ENCODE assay signal across 8 cellular contexts in the genomic region with DNA sequence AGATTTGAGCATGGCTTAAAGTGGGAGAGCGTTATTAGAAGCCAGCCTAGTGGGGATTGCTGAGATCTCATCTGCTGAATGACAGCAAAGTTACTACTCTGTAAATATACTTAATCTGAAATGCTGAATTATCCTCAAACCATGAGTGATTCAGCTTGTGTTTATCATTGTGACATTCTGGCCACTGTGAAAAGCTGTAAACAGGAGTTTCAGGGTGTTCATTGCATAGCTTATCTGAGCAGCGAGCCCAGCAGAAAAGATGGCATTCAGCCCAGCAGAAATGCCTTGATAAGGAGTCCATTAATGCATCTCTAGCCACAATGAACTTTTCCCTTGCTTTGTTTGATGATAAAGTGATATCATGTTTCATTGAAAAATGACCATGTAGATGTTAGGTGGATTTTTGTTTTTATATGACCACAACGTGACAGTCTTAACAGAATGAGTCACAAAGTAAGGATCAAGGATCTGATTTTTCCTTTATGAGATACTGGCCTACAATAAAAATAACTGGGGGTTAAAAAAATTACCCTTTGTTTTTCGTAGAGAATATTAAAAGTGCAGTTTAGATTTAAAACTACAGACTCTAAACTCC. TPM values are rescaled to one million over a fixed set of nuclear protein-coding genes. Genes with fewer than 3 reads are reported as not detected.
DNase-seq lines count a peak whose midpoint lies in the region; ATAC-seq and TF ChIP-seq lines count a peak whose summit lies in the region.

No MANE protein-coding gene starts in this region.

- peak overlapping the region; percentile 88 for H3K27ac ChIP-seq in PC-9

- peaks cover 5% of the 10 kb centered on the region for H3K36me3 Mint-ChIP-seq in osteocyte (ENCODE audit: unreplicated experiment)
- peaks cover 11% of the 10 kb centered on the region for H3K36me3 Mint-ChIP-seq in activated CD8-positive, alpha-beta T cell treated with anti-CD3 and anti-CD28 coated beads for 36 hours (ENCODE audit: low read depth)

- H3K4me1 Mint-ChIP-seq in osteocyte (ENCODE audit: unreplicated experiment) = peaks cover 84% of the 10 kb centered on the region
- peaks cover 80% of the 10 kb centered on the region for H3K4me1 Mint-ChIP-seq in activated CD8-positive, alpha-beta T cell treated with anti-CD3 and anti-CD28 coated beads for 36 hours (ENCODE audit: low read depth)

- intact Hi-C loops in PC-9 (cut with micrococcal nuclease; ENCODE audit: unreplicated experiment) (loop anchor here (1.0 to 2.0 kb wide), 6 partner anchors 8 to 484 kb away; a partner anchor contains a TSS), head of caudate nucleus (cut with DNase I) (no loop called here)
- intact Hi-C loops in activated CD8-positive, alpha-beta T cell treated with anti-CD3 and anti-CD28 coated beads for 36 hours (cut with micrococcal nuclease) = no loop called here

- no peaks in the 10 kb centered on the region for H3K9me3 Mint-ChIP-seq in osteocyte (ENCODE audit: unreplicated experiment)
- no peaks in the 10 kb centered on the region for H3K9me3 Mint-ChIP-seq in activated CD8-positive, alpha-beta T cell treated with anti-CD3 and anti-CD28 coated beads for 36 hours

- H3K9me3 ChIP-seq in PC-9 (ENCODE audit: insufficient read depth, low read depth) = peaks cover 3% of the 10 kb centered on the region

- peaks cover 32% of the 10 kb centered on the region for H3K36me3 ChIP-seq in PC-9 (ENCODE audit: low read depth)

- no peak overlapping the region for H3K4me3 Mint-ChIP-seq in osteocyte (ENCODE audit: unreplicated experiment)
- no peak overlapping the region for H3K4me3 Mint-ChIP-seq in activated CD8-positive, alpha-beta T cell treated with anti-CD3 and anti-CD28 coated beads for 36 hours

- H3K27me3 Mint-ChIP-seq in osteocyte (ENCODE audit: unreplicated experiment) = no peaks in the 10 kb centered on the region
- H3K27me3 Mint-ChIP-seq in activated CD8-positive, alpha-beta T cell treated with anti-CD3 and anti-CD28 coated beads for 36 hours = no peaks in the 10 kb centered on the region

- TF ChIP-seq CTCF in PC-9 (conservative IDR thresholded peaks at IDR 0.05) (no peak), osteocyte (IDR thresholded peaks at IDR 0.05) (no peak)
- no peak for TF ChIP-seq CTCF in activated CD8-positive, alpha-beta T cell treated with anti-CD3 and anti-CD28 coated beads for 36 hours (IDR thresholded peaks at IDR 0.05)

- CTCF ChIA-PET in PC-9 (lab: Charles Lee) = interaction anchor here (0.6 to 1.4 kb wide), 4 partner anchors 9 to 371 kb away, joined by 4 to 6 read pairs (median 5); no protein-coding TSS in a partner anchor
- CTCF ChIA-PET in activated CD8-positive, alpha-beta T cell treated with anti-CD3 and anti-CD28 coated beads for 36 hours (lab: Charles Lee) = interaction anchor here (4.6 kb wide), 1 partner anchor 38 kb away, joined by 25 read pairs; no protein-coding TSS in a partner anchor

- peaks cover 73% of the 10 kb centered on the region for H3K4me1 ChIP-seq in PC-9 (replicated peaks; ENCODE audit: insufficient read depth)

- H2AFZ ChIP-seq in PC-9 = no peak overlapping the region

- peaks cover 93% of the 10 kb centered on the region for H3K79me2 ChIP-seq in PC-9 (ENCODE audit: low read depth)

- peak overlapping the region; percentile 36; the same call in 1 of the 2 replicates for H3K4me3 ChIP-seq in PC-9

- POLR2A ChIA-PET in PC-9 (lab: Charles Lee; ENCODE audit: unreplicated experiment) = interaction anchor here (0.5 to 0.7 kb wide), 9 partner anchors 15 to 914 kb away, joined by 3 to 8 read pairs (median 4); no protein-coding TSS in a partner anchor
- POLR2A ChIA-PET in activated CD8-positive, alpha-beta T cell treated with anti-CD3 and anti-CD28 coated beads for 36 hours (lab: Charles Lee) = no interaction called here

- peaks cover 45% of the 10 kb centered on the region for H4K20me1 ChIP-seq in PC-9 (ENCODE audit: insufficient read depth)

- DNase-seq in DMS153 (lab: John Stamatoyannopoulos, UW) = peak; percentile 64
- DNase-seq in PC-9 = peak; percentile 88 to 99
- DNase-seq in dermis blood vessel endothelial cell = peak; percentile 81
- DNase-seq in osteocyte (ENCODE audit: extremely low spot score, unreplicated experiment) = no peak
- DNase-seq in UCSD-AML1 (lab: John Stamatoyannopoulos, UW; ENCODE audit: unreplicated experiment) = no peak
- no peak for DNase-seq in epidermal melanocyte (ENCODE audit: insufficient read length, low spot score)
- DNase-seq in head of caudate nucleus = no peak
- no peak for DNase-seq in activated CD8-positive, alpha-beta T cell treated with anti-CD3 and anti-CD28 coated beads for 36 hours

- H3K4me2 ChIP-seq in PC-9 = peak overlapping the region; percentile 74

- H3F3A ChIP-seq in PC-9 (ENCODE audit: insufficient read depth, low read depth) = peaks cover 28% of the 10 kb centered on the region

- BruUV-seq in PC-9 (replicated peaks; lab: Mats Ljungman, UMichigan) = no TSS peak

- no peaks in the 10 kb centered on the region for H3K27me3 ChIP-seq in PC-9 (ENCODE audit: insufficient read depth, low read depth)

- no peaks in the 10 kb centered on the region for H3K9me2 ChIP-seq in PC-9 (ENCODE audit: insufficient read depth)

- peak overlapping the region; percentile 91 for H3K27ac Mint-ChIP-seq in osteocyte (ENCODE audit: unreplicated experiment)
- no peak overlapping the region for H3K27ac Mint-ChIP-seq in activated CD8-positive, alpha-beta T cell treated with anti-CD3 and anti-CD28 coated beads for 36 hours

- ATAC-seq in activated CD8-positive, alpha-beta T cell treated with anti-CD3 and anti-CD28 coated beads for 36 hours = no peak

RNA-seq across cellular contexts. Expression of a gene that starts 7.8 kb away (rescaled TPM):
- 210 and 306 TPM in 2 replicates for total RNA-seq in PC-9 (2021)
- total RNA-seq in dermis blood vessel endothelial cell = 106 and 116 TPM in 2 replicates
- 228 and 232 TPM in 2 replicates for total RNA-seq in osteocyte
- total RNA-seq in activated CD8-positive, alpha-beta T cell treated with anti-CD3 and anti-CD28 coated beads for 36 hours = 10 to 100 TPM; 63.9 to 65.7 TPM

Comparison
In these comparisons a context has a peak if more than half of its experiments do, and no peak if none do; other contexts are left out.
1. DNase-seq: peak in DMS153 (single experiment), PC-9 (2 of 2) and dermis blood vessel endothelial cell (single experiment); none in osteocyte (single experiment), UCSD-AML1 (single experiment), epidermal melanocyte (single experiment), head of caudate nucleus (0 of 42) and activated CD8-positive, alpha-beta T cell treated with anti-CD3 and anti-CD28 coated beads for 36 hours (single experiment).